ENCODE assay signal across 8 cellular contexts in the genomic region with DNA sequence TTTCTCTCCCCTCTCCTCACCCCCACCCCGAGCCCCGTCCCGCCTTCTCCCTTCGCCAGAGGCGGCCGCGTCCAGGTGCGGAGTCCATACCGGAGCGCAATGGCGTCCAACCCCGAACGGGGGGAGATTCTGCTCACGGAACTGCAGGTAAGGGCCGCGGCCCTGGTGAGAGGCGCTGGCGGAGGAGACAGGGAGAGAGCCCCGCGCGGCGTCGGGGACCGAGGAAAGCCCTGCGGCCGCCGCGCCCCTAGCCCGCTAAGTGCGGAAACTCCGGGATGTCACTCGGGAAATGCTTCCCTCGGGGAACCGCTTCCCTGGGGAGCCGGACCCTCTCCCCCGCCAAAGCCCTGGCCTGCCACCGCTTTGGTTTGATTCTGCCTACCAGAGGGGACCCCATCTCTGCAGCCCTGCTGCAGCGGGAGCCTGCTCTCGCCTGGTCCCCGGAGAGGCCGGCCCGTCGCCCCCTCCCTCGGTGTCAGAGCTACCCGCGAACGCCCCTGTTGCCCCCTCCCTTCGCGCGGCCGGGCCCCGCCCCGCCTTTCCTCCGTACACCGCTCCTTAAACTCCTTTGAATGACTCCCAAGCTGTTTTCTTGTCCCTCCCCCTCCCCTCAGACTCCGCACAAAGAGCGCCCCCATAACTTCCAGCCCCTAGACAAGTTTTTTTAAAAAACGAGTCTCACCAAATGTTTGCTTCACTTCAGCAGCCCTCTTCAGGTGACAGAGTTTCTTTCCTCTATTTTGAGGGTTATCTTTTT. TPM values are rescaled to one million over a fixed set of nuclear protein-coding genes. Genes with fewer than 3 reads are reported as not detected.
DNase-seq lines count a peak whose midpoint lies in the region; ATAC-seq and TF ChIP-seq lines count a peak whose summit lies in the region.

No MANE protein-coding gene starts in this region.

- TF ChIP-seq CTCF in BJ (IDR thresholded peaks at IDR 0.05; ENCODE audit: insufficient read depth, low read depth, low read length): no peak

- peak overlapping the region; percentile 95 for H3K27ac Mint-ChIP-seq in memory B cell

- POLR2A ChIA-PET in BJ (lab: Charles Lee): interaction anchor here (0.6 to 0.9 kb wide), 6 partner anchors 11 to 107 kb away, joined by 3 to 4 read pairs (median 3); no protein-coding TSS in a partner anchor

- CTCF ChIA-PET in BJ (lab: Yijun Ruan, JAX): interaction anchor here (0.7 to 2.5 kb wide), 4 partner anchors 9 to 193 kb away, joined by 3 to 11 read pairs (median 8); no protein-coding TSS in a partner anchor

- H3K36me3 ChIP-seq in BJ (ENCODE audit: control insufficient read depth, insufficient read depth, low read length): no peaks in the 10 kb centered on the region

- no peaks in the 10 kb centered on the region for H3K27me3 ChIP-seq in BJ (ENCODE audit: control insufficient read depth, insufficient read depth, low read length)

- no peaks in the 10 kb centered on the region for H3K9me3 Mint-ChIP-seq in memory B cell

- H3K4me1 Mint-ChIP-seq in memory B cell: peaks cover 20% of the 10 kb centered on the region

- ATAC-seq in GM19043 (IDR thresholded peaks at IDR 0.05; ENCODE audit: low read depth, unreplicated experiment) (peak; percentile 41), HG03432 (IDR thresholded peaks at IDR 0.05; ENCODE audit: unreplicated experiment) (peak; percentile 58), memory B cell (ENCODE audit: low read depth) (peak; percentile 41)

- DNase-seq in BJ (ENCODE audit: low read depth) (no peak), NCI-H526 treated with DMSO at 0.1 percent for 48 hours (lab: John Stamatoyannopoulos, UW) (peak; percentile 64), memory B cell (ENCODE audit: low spot score in 2 of 2) (peak; percentile 49 to 63)
- peak; percentile 64 to 72 for DNase-seq in activated CD4-positive, alpha-beta T cell treated with anti-CD3 and anti-CD28 coated beads, Interleukin-2, amount 50 U/mL, for 48 hours
- DNase-seq in effector CD8-positive, alpha-beta T cell (lab: John Stamatoyannopoulos, UW): peak; percentile 64
- DNase-seq in stimulated activated CD8-positive, alpha-beta memory T cell treated with anti-CD3 and anti-CD28 coated beads, Interleukin-15, amount 100 ng/mL, for 1 hour (ENCODE audit: low read depth): peak; percentile 21

- no peaks in the 10 kb centered on the region for H3K27me3 Mint-ChIP-seq in memory B cell

- H3K36me3 Mint-ChIP-seq in memory B cell: peaks cover 4% of the 10 kb centered on the region

- peak overlapping the region; percentile 98 for H3K4me3 ChIP-seq in BJ (ENCODE audit: low read depth, low read length)

- H3K4me3 Mint-ChIP-seq in memory B cell: peak overlapping the region; percentile 98

RNA-seq across cellular contexts. Expression of gene PKN2, which starts 0.6 kb away (rescaled TPM):
- polyA plus RNA-seq in BJ (2011; rRNA removed): 9.5 and 21.5 TPM in 2 replicates
- 12.1 and 14.5 TPM in 2 replicates for polyA minus RNA-seq in BJ (2011; rRNA and poly(A)+ RNA removed)
